In genomic region chr16:17483266-17483864, GRCh38 we compare ENCODE assay signal across 23 cellular contexts. TPM values are rescaled to one million over a fixed set of nuclear protein-coding genes. Genes with fewer than 3 reads are reported as not detected.
A peak's percentile ranks its signal among the peaks of the same experiment; 100 is the strongest.
DNase-seq lines count a peak whose midpoint lies in the region; ATAC-seq, FAIRE-seq and TF ChIP-seq lines count a peak whose summit lies in the region.
"Had no signal": no experiment of that assay in that cellular context is flagged by ENCODE, and none has a peak within 500 bp of the region (broad histone marks: within the 10 kb centered on the region; RNA-seq: fewer than 3 reads in every experiment).

No MANE protein-coding gene starts in this region.

- DNase-seq in NCI-H510A treated with DMSO at 0.1 percent for 48 hours (lab: John Stamatoyannopoulos, UW) (peak; percentile 71), NCI-H510A (lab: John Stamatoyannopoulos, UW) (no peak), PC-9 (peak in 1 of 2 experiments; percentile 38), keratinocyte (ENCODE audit: low read depth, low spot score) (peak; percentile 45), small intestine (peak; percentile 84), G401 (ENCODE audit: low spot score) (no peak), CD14-positive monocyte (ENCODE audit: low spot score) (no peak)
- DNase-seq: 8988T; BE2C; CD4-positive, alpha-beta memory T cell; DMS79; GDM1; GM23248; KBM-7; NCI-H1092; NCI-H187; NCI-H345 had no signal

- peak; percentile 95 for FAIRE-seq in keratinocyte (lab: Jason Lieb, UNC)
- no peak for FAIRE-seq in small intestine (lab: Jason Lieb, UNC)
- FAIRE-seq: D721Med, GM12891, GM18507 had no signal

- H3K27me3 Mint-ChIP-seq in CD14-positive monocyte (ENCODE audit: low read depth in 3 of 3) = peaks cover 3 to 11% (median 7%) of the 10 kb centered on the region in 3 donors

- in situ Hi-C loops in G401 (cut with HindIII; ENCODE audit: low sequenced_read_pairs) = no loop called here

- BruUV-seq in PC-9 (replicated peaks; lab: Mats Ljungman, UMichigan) = no TSS peak

- no peaks in the 10 kb centered on the region for H4K20me1 ChIP-seq in PC-9 (ENCODE audit: insufficient read depth)
- H4K20me1 ChIP-seq in keratinocyte (ENCODE audit: control insufficient read depth, extremely low read depth, insufficient read depth, low read length) = no peaks in the 10 kb centered on the region

- H3K4me2 ChIP-seq in PC-9 = 0 out of 2 replicates have a peak overlapping the region, but pooled peaks have one; percentile 1
- peak overlapping the region; percentile 68 for H3K4me2 ChIP-seq in keratinocyte (ENCODE audit: control insufficient read depth, extremely low read depth, insufficient read depth, low read depth, low read length)

- no peaks in the 10 kb centered on the region for H3K36me3 ChIP-seq in PC-9 (ENCODE audit: low read depth)
- no peaks in the 10 kb centered on the region for H3K36me3 ChIP-seq in keratinocyte (ENCODE audit: control insufficient read depth in 2 of 2, extremely low read depth in 1 of 2, insufficient read depth in 2 of 2, low read length in 2 of 2)
- no peaks in the 10 kb centered on the region for H3K36me3 ChIP-seq in small intestine (ENCODE audit: control insufficient read depth in 2 of 2, insufficient read depth in 2 of 2, low read length in 2 of 2)
- H3K36me3 ChIP-seq: BE2C, SJSA1 had no signal

- no peaks in the 10 kb centered on the region for H3K9me2 ChIP-seq in PC-9 (ENCODE audit: insufficient read depth)

- H3K9ac ChIP-seq in keratinocyte (ENCODE audit: control insufficient read depth, extremely low read depth, insufficient read depth, low read length) = no peak overlapping the region
- H3K9ac ChIP-seq: GM23248 had no signal

- intact Hi-C loops in PC-9 (cut with micrococcal nuclease; ENCODE audit: unreplicated experiment) = no loop called here
- intact Hi-C loops in CD14-positive monocyte (cut with micrococcal nuclease) = no loop called here

- H3K4me3 Mint-ChIP-seq in CD14-positive monocyte = no peak overlapping the region

- H2AFZ ChIP-seq in PC-9 = no peak overlapping the region
- H2AFZ ChIP-seq in keratinocyte (ENCODE audit: control insufficient read depth, low read length) = peak overlapping the region; percentile 32
- H2AFZ ChIP-seq: GM23248 had no signal

- no peaks in the 10 kb centered on the region for H3K9me1 ChIP-seq in keratinocyte (ENCODE audit: control insufficient read depth, extremely low read depth, insufficient read depth, low read length)

- no peak for ATAC-seq in HG03097 (IDR thresholded peaks at IDR 0.05; ENCODE audit: low FRiP score, unreplicated experiment)

- POLR2A ChIA-PET in PC-9 (lab: Charles Lee; ENCODE audit: unreplicated experiment) = no interaction called here

- H3K4me1 Mint-ChIP-seq in CD14-positive monocyte = peaks cover 5% of the 10 kb centered on the region

- H3K79me2 ChIP-seq in PC-9 (ENCODE audit: low read depth) (no peaks in the 10 kb centered on the region), keratinocyte (ENCODE audit: control insufficient read depth, insufficient read depth, low read length) (no peaks in the 10 kb centered on the region)

- H3K9me3 ChIP-seq in PC-9 (ENCODE audit: insufficient read depth, low read depth) (no peaks in the 10 kb centered on the region), keratinocyte (ENCODE audit: control insufficient read depth, low read depth, low read length) (no peaks in the 10 kb centered on the region), small intestine (ENCODE audit: control insufficient read depth, low read depth) (no peaks in the 10 kb centered on the region)
- H3K9me3 ChIP-seq: BE2C, SJSA1 had no signal

- H3K27me3 ChIP-seq in PC-9 (ENCODE audit: insufficient read depth, low read depth) (no peaks in the 10 kb centered on the region), keratinocyte (ENCODE audit: control insufficient read depth, extremely low read depth, insufficient read depth, low read length) (no peaks in the 10 kb centered on the region), small intestine (ENCODE audit: control insufficient read depth in 2 of 2, insufficient read depth in 2 of 2, low read length in 2 of 2) (no peaks in the 10 kb centered on the region)
- H3K27me3 ChIP-seq: BE2C, SJSA1 had no signal

- no peaks in the 10 kb centered on the region for H3K36me3 Mint-ChIP-seq in CD14-positive monocyte

- H3K27ac ChIP-seq in PC-9 (no peak overlapping the region), keratinocyte (ENCODE audit: control insufficient read depth, insufficient read depth, low read length) (peak overlapping the region; percentile 30), small intestine (ENCODE audit: low read depth in 1 of 2, low read length in 1 of 2) (peak overlapping the region; percentile 77 to 93)
- H3K27ac ChIP-seq: GM23248, RWPE1, SJSA1 had no signal

- H3F3A ChIP-seq in PC-9 (ENCODE audit: insufficient read depth, low read depth) = no peaks in the 10 kb centered on the region

- H3K4me3 ChIP-seq in PC-9 (no peak overlapping the region), keratinocyte (ENCODE audit: control insufficient read depth in 2 of 3, extremely low read depth in 1 of 3, insufficient read depth in 2 of 3, low read depth in 1 of 3, low read length in 3 of 3) (peak overlapping the region; percentile 32 to 34 (median 33)), small intestine (ENCODE audit: low read depth in 1 of 2, low read length in 2 of 2) (peak overlapping the region in 1 of 2 donors; percentile 40)
- H3K4me3 ChIP-seq: GM23248, SJSA1 had no signal

- no peaks in the 10 kb centered on the region for H3K4me1 ChIP-seq in PC-9 (replicated peaks; ENCODE audit: insufficient read depth)
- peaks cover 14% of the 10 kb centered on the region for H3K4me1 ChIP-seq in keratinocyte (ENCODE audit: control insufficient read depth, extremely low read depth, insufficient read depth, low read length)
- peaks cover 0 to 5% of the 10 kb centered on the region in 2 donors for H3K4me1 ChIP-seq in small intestine (ENCODE audit: control insufficient read depth in 2 of 2, insufficient read depth in 1 of 2, low read depth in 1 of 2, low read length in 1 of 2)
- H3K4me1 ChIP-seq: BE2C, SJSA1 had no signal

- no peak for TF ChIP-seq CTCF in PC-9 (conservative IDR thresholded peaks at IDR 0.05)
- TF ChIP-seq CTCF in keratinocyte (optimal IDR thresholded peaks at IDR 0.05 in 1 of 3, IDR thresholded peaks at IDR 0.05 in 1 of 3, conservative IDR thresholded peaks at IDR 0.05 in 1 of 3; ENCODE audit: extremely low read depth in 1 of 3, insufficient read depth in 2 of 3, low read length in 3 of 3) = no peak
- no peak for TF ChIP-seq CTCF in CD14-positive monocyte (IDR thresholded peaks at IDR 0.05)

- CTCF ChIA-PET in PC-9 (lab: Charles Lee) = no interaction called here

- 10 to 66% (median 35%) methylated on average over 6 of the region's 6 CpGs for WGBS in small intestine, 3 donors

- dilution Hi-C loops in keratinocyte (cut with MboI; ENCODE audit: extremely low pct_ligation_motif_present, low sequenced_read_pairs) = no loop called here

- H3K27ac Mint-ChIP-seq in CD14-positive monocyte = no peak overlapping the region

- peaks cover 0 to 9% (median 2%) of the 10 kb centered on the region in 7 donors for H3K9me3 Mint-ChIP-seq in CD14-positive monocyte

RNA-seq across cellular contexts. Expression of gene XYLT1, which starts 12.6 kb away (rescaled TPM):
- 1.3 and 1.7 TPM in 2 replicates for total RNA-seq in PC-9 (2021)
- polyA plus RNA-seq in keratinocyte = 4.4 to 10.0 TPM (median 6.1 TPM) in 3 replicates
- 2.4 TPM for polyA plus RNA-seq in keratinocyte (2011; ENCODE audit: low read depth)
- polyA plus RNA-seq in keratinocyte (2011; cell fraction: cytosol; rRNA removed) = 2.8 and 3.2 TPM in 2 replicates
- polyA plus RNA-seq in keratinocyte (2011; cell fraction: nucleus; rRNA removed) = 13.9 and 14.2 TPM in 2 replicates
- polyA plus RNA-seq in keratinocyte (2012; ENCODE audit: low replicate concordance) = 4.9 and 8.9 TPM in 2 replicates
- polyA minus RNA-seq in keratinocyte = 19.2 to 30.8 TPM (median 26.0 TPM) in 3 replicates
- 10.6 TPM for polyA minus RNA-seq in keratinocyte (2011; cell fraction: cytosol; rRNA and poly(A)+ RNA removed)
- 26.4 and 32.7 TPM in 2 replicates for polyA minus RNA-seq in keratinocyte (2011; cell fraction: nucleus; rRNA and poly(A)+ RNA removed)
- 1 to 10 TPM; 1.9 to 5.8 (median 2.5) TPM for polyA plus RNA-seq in small intestine
- total RNA-seq in G401 (2014; rRNA removed; shearing (Covaris generic)) = not detected in 2 replicates
- 1 to 10 TPM in 1 of 2 donors, under 1 TPM in 1; 0.51 to 1.6 TPM for polyA plus RNA-seq in CD14-positive monocyte

Comparison
In these comparisons a context has a peak if more than half of its experiments do, and no peak if none do; other contexts are left out.
1. DNase-seq: peak in NCI-H510A treated with DMSO at 0.1 percent for 48 hours (single experiment), keratinocyte (single experiment) and small intestine (single experiment); none in NCI-H510A (single experiment), G401 (single experiment) and CD14-positive monocyte (single experiment).